Comparison of ENCODE assay signal across 1 cellular context in the genomic region with DNA sequence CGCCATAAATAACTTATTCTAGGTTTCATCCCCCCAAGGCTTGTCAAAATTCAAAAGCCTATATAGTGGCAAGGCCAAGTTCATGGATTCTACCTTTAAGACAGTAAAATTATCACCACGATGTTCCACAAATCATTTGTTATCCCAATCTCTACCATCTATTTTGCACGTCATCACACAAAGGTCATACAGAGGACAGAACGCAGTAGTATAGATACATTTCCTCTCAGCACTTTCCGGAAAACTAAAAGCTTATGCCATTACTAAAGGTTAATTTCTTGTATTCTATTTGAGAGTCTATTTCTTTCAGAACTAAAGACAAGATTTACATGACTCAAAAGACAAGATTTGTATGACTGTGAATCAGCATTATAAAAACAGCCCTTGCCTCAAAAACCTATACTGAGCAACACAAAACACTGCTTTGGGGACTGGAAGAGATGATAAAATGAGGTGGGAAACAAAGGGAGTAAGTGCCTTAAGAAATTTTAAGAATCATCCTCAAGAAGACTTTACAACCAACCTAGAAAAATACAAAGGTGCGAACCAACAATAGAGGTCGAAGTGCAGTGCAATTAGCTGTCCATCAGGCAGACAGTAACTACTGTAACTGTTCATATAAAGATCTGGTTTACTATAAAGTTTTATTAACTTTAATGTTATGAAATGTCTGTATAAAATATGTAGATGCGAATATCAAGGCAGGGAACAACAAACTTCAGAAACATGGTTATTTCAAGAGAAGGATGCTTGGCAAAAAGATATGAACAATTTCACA.
TF ChIP-seq lines count a peak whose summit lies in the region.

No MANE protein-coding gene starts in this region.

TF ChIP-seq in HepG2, 621 proteins besides CTCF, POLR2A, EP300 and RAD21:
- TF ChIP-seq, protein P1, sequence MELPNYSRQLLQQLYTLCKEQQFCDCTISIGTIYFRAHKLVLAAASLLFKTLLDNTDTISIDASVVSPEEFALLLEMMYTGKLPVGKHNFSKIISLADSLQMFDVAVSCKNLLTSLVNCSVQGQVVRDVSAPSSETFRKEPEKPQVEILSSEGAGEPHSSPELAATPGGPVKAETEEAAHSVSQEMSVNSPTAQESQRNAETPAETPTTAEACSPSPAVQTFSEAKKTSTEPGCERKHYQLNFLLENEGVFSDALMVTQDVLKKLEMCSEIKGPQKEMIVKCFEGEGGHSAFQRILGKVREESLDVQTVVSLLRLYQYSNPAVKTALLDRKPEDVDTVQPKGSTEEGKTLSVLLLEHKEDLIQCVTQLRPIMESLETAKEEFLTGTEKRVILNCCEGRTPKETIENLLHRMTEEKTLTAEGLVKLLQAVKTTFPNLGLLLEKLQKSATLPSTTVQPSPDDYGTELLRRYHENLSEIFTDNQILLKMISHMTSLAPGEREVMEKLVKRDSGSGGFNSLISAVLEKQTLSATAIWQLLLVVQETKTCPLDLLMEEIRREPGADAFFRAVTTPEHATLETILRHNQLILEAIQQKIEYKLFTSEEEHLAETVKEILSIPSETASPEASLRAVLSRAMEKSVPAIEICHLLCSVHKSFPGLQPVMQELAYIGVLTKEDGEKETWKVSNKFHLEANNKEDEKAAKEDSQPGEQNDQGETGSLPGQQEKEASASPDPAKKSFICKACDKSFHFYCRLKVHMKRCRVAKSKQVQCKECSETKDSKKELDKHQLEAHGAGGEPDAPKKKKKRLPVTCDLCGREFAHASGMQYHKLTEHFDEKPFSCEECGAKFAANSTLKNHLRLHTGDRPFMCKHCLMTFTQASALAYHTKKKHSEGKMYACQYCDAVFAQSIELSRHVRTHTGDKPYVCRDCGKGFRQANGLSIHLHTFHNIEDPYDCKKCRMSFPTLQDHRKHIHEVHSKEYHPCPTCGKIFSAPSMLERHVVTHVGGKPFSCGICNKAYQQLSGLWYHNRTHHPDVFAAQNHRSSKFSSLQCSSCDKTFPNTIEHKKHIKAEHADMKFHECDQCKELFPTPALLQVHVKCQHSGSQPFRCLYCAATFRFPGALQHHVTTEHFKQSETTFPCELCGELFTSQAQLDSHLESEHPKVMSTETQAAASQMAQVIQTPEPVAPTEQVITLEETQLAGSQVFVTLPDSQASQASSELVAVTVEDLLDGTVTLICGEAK (IDR thresholded peaks at IDR 0.05): no peak
- TF ChIP-seq, protein P1 (CRISPR knock-in tag; IDR thresholded peaks at IDR 0.05): no peak
- no peak for TF ChIP-seq ZNF496 (CRISPR knock-in tag; IDR thresholded peaks at IDR 0.05; ENCODE audit: insufficient replicate concordance)
- TF ChIP-seq, protein P2, sequence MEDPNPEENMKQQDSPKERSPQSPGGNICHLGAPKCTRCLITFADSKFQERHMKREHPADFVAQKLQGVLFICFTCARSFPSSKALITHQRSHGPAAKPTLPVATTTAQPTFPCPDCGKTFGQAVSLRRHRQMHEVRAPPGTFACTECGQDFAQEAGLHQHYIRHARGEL (CRISPR knock-in tag; IDR thresholded peaks at IDR 0.05): no peak
- TF ChIP-seq PRPF4 (IDR thresholded peaks at IDR 0.05; ENCODE audit: low read depth, low read length, poor library complexity, severe bottlenecking): no peak
- TF ChIP-seq MBD4 (IDR thresholded peaks at IDR 0.05; ENCODE audit: borderline replicate concordance, low read length): no peak
- no peak for TF ChIP-seq SIX1 (CRISPR knock-in tag; IDR thresholded peaks at IDR 0.05; ENCODE audit: borderline replicate concordance)
